ENCODE assay signal across 8 cellular contexts in the genomic region with DNA sequence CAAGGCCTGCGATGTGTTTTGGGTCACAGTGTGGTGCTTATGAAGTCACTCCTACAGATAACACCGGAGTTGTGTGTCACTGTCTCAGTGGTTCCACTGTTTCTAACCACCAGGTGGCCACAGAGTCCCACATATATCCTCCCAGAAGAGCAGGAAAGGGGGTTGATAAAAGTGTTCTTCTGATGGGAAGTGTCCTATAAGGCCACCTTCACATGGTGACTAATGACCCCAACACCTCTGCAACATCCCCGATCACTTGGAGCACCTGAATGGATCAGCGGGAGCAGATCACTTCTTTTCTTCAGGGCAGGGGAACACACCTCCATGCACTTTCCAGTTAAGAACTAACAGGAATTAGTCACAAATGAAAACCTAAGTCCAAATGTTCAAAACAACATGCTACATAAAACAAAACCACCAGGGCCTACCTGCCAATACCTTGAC.
DNase-seq lines count a peak whose midpoint lies in the region; ATAC-seq and TF ChIP-seq lines count a peak whose summit lies in the region.
"Not testable (repeated sequence)": the region's sequence is repeated elsewhere in the genome, so short reads cannot be mapped to it uniquely, and the experiment has no call there.

No MANE protein-coding gene starts in this region.

- H3K9me2 ChIP-seq in neural cell (ENCODE audit: insufficient read depth, low read length) = not testable (repeated sequence)

- peak; percentile 54 for ATAC-seq in HG02798 (IDR thresholded peaks at IDR 0.05; ENCODE audit: poor library complexity, unreplicated experiment)

- not testable (repeated sequence) for H3K27me3 Mint-ChIP-seq in Calu3 (ENCODE audit: unreplicated experiment)

- not testable (repeated sequence) for H3K9me3 ChIP-seq in WERI-Rb-1 (ENCODE audit: severe bottlenecking); neural cell (ENCODE audit: low read length)

- not testable (repeated sequence) for H3K36me3 ChIP-seq in WERI-Rb-1; neural cell (ENCODE audit: insufficient read depth, low read length)

- H3K27ac ChIP-seq in WERI-Rb-1; neural cell (ENCODE audit: low read length): not testable (repeated sequence)

- not testable (repeated sequence) for H3K36me3 Mint-ChIP-seq in Calu3 (ENCODE audit: insufficient read depth, unreplicated experiment)

- not testable (repeated sequence) for H4K20me1 ChIP-seq in neural cell (ENCODE audit: insufficient read depth)

- TF ChIP-seq CTCF in Calu3 (IDR thresholded peaks at IDR 0.05; ENCODE audit: unreplicated experiment) (peak; percentile 85), WERI-Rb-1 (IDR thresholded peaks at IDR 0.05; ENCODE audit: low read depth, low read length) (peak; percentile 93), neural cell (IDR thresholded peaks at IDR 0.05; ENCODE audit: poor library complexity, severe bottlenecking) (peak; percentile 90)

- H3K79me2 ChIP-seq in neural cell (replicated peaks; ENCODE audit: insufficient read depth, low read length) = not testable (repeated sequence)

- CTCF ChIA-PET in Calu3 (lab: Charles Lee) = interaction anchor here (1.4 kb wide), 1 partner anchor 26 kb away, joined by 3 read pairs; no protein-coding TSS in a partner anchor

- H3K4me2 ChIP-seq in neural cell (ENCODE audit: low read length) = not testable (repeated sequence)

- not testable (repeated sequence) for H3K9me3 Mint-ChIP-seq in Calu3 (ENCODE audit: low read depth, unreplicated experiment)

- not testable (repeated sequence) for TF ChIP-seq EP300 in neural cell (conservative IDR thresholded peaks at IDR 0.05; ENCODE audit: poor library complexity, severe bottlenecking)

- H2AFZ ChIP-seq in neural cell (ENCODE audit: low read depth, low read length) = not testable (repeated sequence)

- H3K4me3 Mint-ChIP-seq in Calu3 (ENCODE audit: low read depth, unreplicated experiment) = not testable (repeated sequence)

- intact Hi-C loops in Calu3 (cut with micrococcal nuclease; ENCODE audit: unreplicated experiment) = loop anchor here (10.0 kb wide), 1 partner anchor 153 kb away; no protein-coding TSS in a partner anchor

- H3K27me3 ChIP-seq in WERI-Rb-1 (ENCODE audit: insufficient read depth, low read depth, severe bottlenecking); neural cell (ENCODE audit: insufficient read depth, low read depth, low read length): not testable (repeated sequence)

- DNase-seq in Calu3 = peak; percentile 72
- DNase-seq in NCI-H510A treated with DMSO at 0.1 percent for 48 hours (lab: John Stamatoyannopoulos, UW) = peak; percentile 71
- DNase-seq in WERI-Rb-1 = peak; percentile 94
- DNase-seq in amygdala (lab: John Stamatoyannopoulos, UW) = peak in 47 of 56 donors; percentile 1 to 83 (median 30)
- DNase-seq in germinal center (ENCODE audit: low spot score) = peak; percentile 71
- peak; percentile 47 to 52 for DNase-seq in stimulated activated CD8-positive, alpha-beta memory T cell treated with anti-CD3 and anti-CD28 coated beads, Interleukin-7, amount 100 ng/mL, for 1 hour (ENCODE audit: low read depth in 2 of 2)

- peaks cover 22% of the 10 kb centered on the region for H3K4me1 Mint-ChIP-seq in Calu3 (ENCODE audit: low read depth, unreplicated experiment)

- not testable (repeated sequence) for BruUV-seq in Calu3 (replicated peaks; lab: Mats Ljungman, UMichigan)

- not testable (repeated sequence) for H3K4me3 ChIP-seq in WERI-Rb-1 (ENCODE audit: low read depth, low read length); neural cell (ENCODE audit: low read length)

- H3K27ac Mint-ChIP-seq in Calu3 (ENCODE audit: unreplicated experiment) = not testable (repeated sequence)

- peak; percentile 93 for TF ChIP-seq RAD21 in neural cell (conservative IDR thresholded peaks at IDR 0.05)

- H3F3A ChIP-seq in neural cell (ENCODE audit: insufficient read depth, low read length, poor library complexity, severe bottlenecking) = not testable (repeated sequence)

- not testable (repeated sequence) for H3K9ac ChIP-seq in neural cell (ENCODE audit: low read length)

TF ChIP-seq in neural cell, 6 proteins besides CTCF, POLR2A, EP300 and RAD21:
- TF ChIP-seq SMC3 (conservative IDR thresholded peaks at IDR 0.05; ENCODE audit: poor library complexity) = peak; percentile 97

Comparison
In these comparisons a context has a peak if more than half of its experiments do, and no peak if none do; other contexts are left out.
1. DNase-seq: peak in every context shown above with its lines; median percentile 94 in WERI-Rb-1; 72 in Calu3; 71 in NCI-H510A treated with DMSO at 0.1 percent for 48 hours; 71 in germinal center; 50 in stimulated activated CD8-positive, alpha-beta memory T cell treated with anti-CD3 and anti-CD28 coated beads, Interleukin-7, amount 100 ng/mL, for 1 hour; 30 in amygdala.